Comparison of ENCODE assay signal across 22 cellular contexts in genomic region chr5:67021031-67021430, GRCh38.
DNase-seq lines count a peak whose midpoint lies in the region; ATAC-seq, FAIRE-seq and TF ChIP-seq lines count a peak whose summit lies in the region.
"Had no signal": no experiment of that assay in that cellular context is flagged by ENCODE, and none has a peak within 500 bp of the region (broad histone marks: within the 10 kb centered on the region; RNA-seq: fewer than 3 reads in every experiment).

No MANE protein-coding gene starts in this region.

- DNase-seq in HPDE6-E6E7 (ENCODE audit: extremely low spot score) (peak; percentile 83), adipocyte (ENCODE audit: low read depth) (no peak), foreskin keratinocyte (peak; percentile 89 to 96), small intestine (no peak), hepatic stellate cell (ENCODE audit: low spot score) (no peak)
- no peak for DNase-seq in activated CD8-positive, alpha-beta T cell treated with anti-CD3 and anti-CD28 coated beads, Interleukin-2, amount 10 ng/mL, durations not matched to agents 7 days and 5 days
- DNase-seq: activated CD4-positive, alpha-beta T cell treated with anti-CD3 and anti-CD28 coated beads, Interleukin-2, amount 10 ng/mL, durations not matched to agents 7 days and 5 days; activated CD8-positive, alpha-beta memory T cell treated with anti-CD3 and anti-CD28 coated beads, Interleukin-2, amount 50 U/mL, for 4 hours; activated naive CD8-positive, alpha-beta T cell treated with anti-CD3 and anti-CD28 coated beads, Interleukin-2, amount 50 U/mL, for 24 hours; brain microvascular endothelial cell; DMS153; H7; naive B cell; NCI-H1436 treated with DMSO at 0.1 percent for 48 hours; NCI-H510A treated with DMSO at 0.1 percent for 48 hours; nucleus accumbens; stimulated activated naive CD8-positive, alpha-beta T cell treated with anti-CD3 and anti-CD28 coated beads, Interleukin-15, amount 100 ng/mL, for 72 hours; uterus had no signal

- CTCF ChIA-PET in activated CD8-positive, alpha-beta T cell treated with anti-CD3 and anti-CD28 coated beads, Interleukin-2, amount 10 ng/mL, durations not matched to agents 7 days and 5 days (lab: Charles Lee), result no interaction called here

- H3K27ac Mint-ChIP-seq in activated CD8-positive, alpha-beta T cell treated with anti-CD3 and anti-CD28 coated beads, Interleukin-2, amount 10 ng/mL, durations not matched to agents 7 days and 5 days, result no peak overlapping the region
- H3K27ac Mint-ChIP-seq: activated CD4-positive, alpha-beta T cell treated with anti-CD3 and anti-CD28 coated beads, Interleukin-2, amount 10 ng/mL, durations not matched to agents 7 days and 5 days; activated naive CD8-positive, alpha-beta T cell treated with anti-CD3 and anti-CD28 coated beads, Interleukin-2, amount 50 U/mL, for 24 hours; naive B cell; stimulated activated naive CD8-positive, alpha-beta T cell treated with anti-CD3 and anti-CD28 coated beads, Interleukin-15, amount 100 ng/mL, for 72 hours; T-helper 1 cell treated with Interleukin-12 subunit alpha and Interleukin-12 subunit beta and Interleukin-4 antibody, amounts not matched to agents 30 μg/mL and 1 μg/mL, for 36 hours had no signal

- H3K4me3 ChIP-seq in adipocyte (ENCODE audit: low read length) (peak overlapping the region; percentile 45), skin epidermis (no peak overlapping the region), small intestine (ENCODE audit: low read depth in 1 of 2, low read length in 2 of 2) (no peak overlapping the region)
- H3K4me3 ChIP-seq: uterus had no signal

- no peak overlapping the region for H3K4me3 Mint-ChIP-seq in activated CD8-positive, alpha-beta T cell treated with anti-CD3 and anti-CD28 coated beads, Interleukin-2, amount 10 ng/mL, durations not matched to agents 7 days and 5 days
- H3K4me3 Mint-ChIP-seq: activated CD4-positive, alpha-beta T cell treated with anti-CD3 and anti-CD28 coated beads, Interleukin-2, amount 10 ng/mL, durations not matched to agents 7 days and 5 days; activated naive CD8-positive, alpha-beta T cell treated with anti-CD3 and anti-CD28 coated beads, Interleukin-2, amount 50 U/mL, for 24 hours; naive B cell; T-helper 1 cell treated with Interleukin-12 subunit alpha and Interleukin-12 subunit beta and Interleukin-4 antibody, amounts not matched to agents 30 μg/mL and 1 μg/mL, for 36 hours had no signal

- H3K36me3 Mint-ChIP-seq in activated CD8-positive, alpha-beta T cell treated with anti-CD3 and anti-CD28 coated beads, Interleukin-2, amount 10 ng/mL, durations not matched to agents 7 days and 5 days (ENCODE audit: low read depth), result no peaks in the 10 kb centered on the region
- H3K36me3 Mint-ChIP-seq: naive B cell had no signal

- WGBS in small intestine, 3 donors, result 79 to 86% (median 81%) methylated on average over 1 of the region's 1 CpG

- TF ChIP-seq CTCF in foreskin keratinocyte (conservative IDR thresholded peaks at IDR 0.05), result no peak

- H3K4me1 ChIP-seq in adipocyte (ENCODE audit: control insufficient read depth, insufficient read depth, low read length), result peaks cover 57% of the 10 kb centered on the region
- peaks cover 42% of the 10 kb centered on the region for H3K4me1 ChIP-seq in foreskin keratinocyte
- H3K4me1 ChIP-seq in small intestine (ENCODE audit: control insufficient read depth in 2 of 2, insufficient read depth in 1 of 2, low read depth in 1 of 2, low read length in 1 of 2), result peaks cover 0 to 2% of the 10 kb centered on the region in 2 donors
- H3K4me1 ChIP-seq: uterus had no signal

- H3K9ac ChIP-seq in adipocyte (ENCODE audit: low read length), result peak overlapping the region; percentile 81

- POLR2A ChIA-PET in activated CD8-positive, alpha-beta T cell treated with anti-CD3 and anti-CD28 coated beads, Interleukin-2, amount 10 ng/mL, durations not matched to agents 7 days and 5 days (lab: Charles Lee), result no interaction called here

- ATAC-seq in foreskin keratinocyte, result peak; percentile 95
- ATAC-seq in activated CD8-positive, alpha-beta T cell treated with anti-CD3 and anti-CD28 coated beads, Interleukin-2, amount 10 ng/mL, durations not matched to agents 7 days and 5 days, result no peak
- ATAC-seq in activated CD4-positive, CD25-positive, alpha-beta regulatory T cell treated with anti-CD3 and anti-CD28 coated beads, Interleukin-2, amount 50 U/mL, for 24 hours, result no peak

- H3K27ac ChIP-seq in foreskin keratinocyte, result peak overlapping the region; percentile 80
- peak overlapping the region in 12 of 21 experiments; percentile 1 to 71 (median 43) for H3K27ac ChIP-seq in skin epidermis
- H3K27ac ChIP-seq in small intestine (ENCODE audit: low read depth in 1 of 2, low read length in 1 of 2), result no peak overlapping the region
- H3K27ac ChIP-seq: brain microvascular endothelial cell had no signal

- H3K9me3 Mint-ChIP-seq in activated CD8-positive, alpha-beta T cell treated with anti-CD3 and anti-CD28 coated beads, Interleukin-2, amount 10 ng/mL, durations not matched to agents 7 days and 5 days (ENCODE audit: insufficient read depth), result no peaks in the 10 kb centered on the region
- H3K9me3 Mint-ChIP-seq: activated naive CD8-positive, alpha-beta T cell treated with anti-CD3 and anti-CD28 coated beads, Interleukin-2, amount 50 U/mL, for 24 hours; naive B cell; stimulated activated naive CD8-positive, alpha-beta T cell treated with anti-CD3 and anti-CD28 coated beads, Interleukin-15, amount 100 ng/mL, for 72 hours; T-helper 1 cell treated with Interleukin-12 subunit alpha and Interleukin-12 subunit beta and Interleukin-4 antibody, amounts not matched to agents 30 μg/mL and 1 μg/mL, for 36 hours had no signal

- no peaks in the 10 kb centered on the region for H3K9me3 ChIP-seq in adipocyte (ENCODE audit: control insufficient read depth, low read length)
- no peaks in the 10 kb centered on the region for H3K9me3 ChIP-seq in small intestine (ENCODE audit: control insufficient read depth, low read depth)
- H3K9me3 ChIP-seq: uterus had no signal

- no peak for FAIRE-seq in small intestine (lab: Jason Lieb, UNC)
- FAIRE-seq: endometrium had no signal

- H3K27me3 ChIP-seq in adipocyte (replicated peaks; ENCODE audit: control insufficient read depth, insufficient read depth, low read length) (no peaks in the 10 kb centered on the region), foreskin keratinocyte (no peaks in the 10 kb centered on the region), small intestine (ENCODE audit: control insufficient read depth in 2 of 2, insufficient read depth in 2 of 2, low read length in 2 of 2) (no peaks in the 10 kb centered on the region)
- H3K27me3 ChIP-seq: brain microvascular endothelial cell, uterus had no signal

- H3K36me3 ChIP-seq in adipocyte (ENCODE audit: control insufficient read depth, insufficient read depth, low read length, severe bottlenecking), result no peaks in the 10 kb centered on the region
- no peaks in the 10 kb centered on the region for H3K36me3 ChIP-seq in small intestine (ENCODE audit: control insufficient read depth in 2 of 2, insufficient read depth in 2 of 2, low read length in 2 of 2)
- H3K36me3 ChIP-seq: brain microvascular endothelial cell, uterus had no signal

- H3K4me1 Mint-ChIP-seq in activated CD8-positive, alpha-beta T cell treated with anti-CD3 and anti-CD28 coated beads, Interleukin-2, amount 10 ng/mL, durations not matched to agents 7 days and 5 days (ENCODE audit: low read depth), result no peaks in the 10 kb centered on the region
- H3K4me1 Mint-ChIP-seq: naive B cell had no signal

- no peaks in the 10 kb centered on the region for H3K27me3 Mint-ChIP-seq in activated CD8-positive, alpha-beta T cell treated with anti-CD3 and anti-CD28 coated beads, Interleukin-2, amount 10 ng/mL, durations not matched to agents 7 days and 5 days (ENCODE audit: low read depth)
- H3K27me3 Mint-ChIP-seq: activated CD4-positive, alpha-beta T cell treated with anti-CD3 and anti-CD28 coated beads, Interleukin-2, amount 10 ng/mL, durations not matched to agents 7 days and 5 days; activated naive CD8-positive, alpha-beta T cell treated with anti-CD3 and anti-CD28 coated beads, Interleukin-2, amount 50 U/mL, for 24 hours; naive B cell; stimulated activated naive CD8-positive, alpha-beta T cell treated with anti-CD3 and anti-CD28 coated beads, Interleukin-15, amount 100 ng/mL, for 72 hours had no signal

Comparison
In these comparisons a context has a peak if more than half of its experiments do, and no peak if none do; other contexts are left out.
1. DNase-seq: peak in HPDE6-E6E7 (single experiment) and foreskin keratinocyte (2 of 2); none in adipocyte (single experiment), small intestine (single experiment), hepatic stellate cell (single experiment) and activated CD8-positive, alpha-beta T cell treated with anti-CD3 and anti-CD28 coated beads, Interleukin-2, amount 10 ng/mL, durations not matched to agents 7 days and 5 days (single experiment).
2. H3K27ac ChIP-seq: peak in foreskin keratinocyte (single experiment) and skin epidermis (12 of 21); none in small intestine (0 of 2).